In the genomic region with DNA sequence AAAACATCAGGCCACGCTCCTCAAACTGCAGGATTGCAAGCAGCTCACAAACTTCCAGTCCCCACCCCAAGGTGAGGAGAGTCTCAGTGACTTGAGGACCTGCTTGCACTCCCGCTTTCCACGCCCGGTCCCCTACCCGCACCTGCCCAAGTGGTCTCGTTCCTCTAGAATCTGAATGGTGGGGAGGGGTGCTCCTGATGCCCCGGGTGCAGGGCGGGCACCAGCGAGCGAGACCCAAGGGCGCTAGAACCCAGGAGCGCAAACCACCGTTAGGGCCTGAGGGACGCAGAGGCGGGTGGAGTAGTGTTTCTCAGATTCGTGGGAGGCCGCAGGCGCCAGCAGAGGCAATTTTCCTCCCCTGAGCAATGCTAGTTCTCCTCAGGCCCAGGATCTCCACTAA, we compare ENCODE assay signal across 33 cellular contexts. TPM values are rescaled to one million over a fixed set of nuclear protein-coding genes. Genes with fewer than 3 reads are reported as not detected.
"Had no signal": no experiment of that assay in that cellular context is flagged by ENCODE, and none has a peak within 500 bp of the region (broad histone marks: within the 10 kb centered on the region; RNA-seq: fewer than 3 reads in every experiment).

No MANE protein-coding gene starts in this region.

- H3K9me3 Mint-ChIP-seq: activated B cell treated with CpG ODN at 0.5 μM for 24 hours; activated CD4-positive, alpha-beta T cell treated with anti-CD3 and anti-CD28 coated beads, Interleukin-2, amount 10 ng/mL, durations not matched to agents 24 days and 14 days; activated naive CD4-positive, alpha-beta T cell treated with anti-CD3 and anti-CD28 coated beads, Interleukin-2, amount 50 U/mL, for 72 hours; activated naive CD8-positive, alpha-beta T cell treated with anti-CD3 and anti-CD28 coated beads, Interleukin-2, amount 50 U/mL, for 24 hours; activated T-cell treated with anti-CD3 and anti-CD28 coated beads, Interleukin-2, amount 50 U/mL, for 24 hours; T-helper 1 cell treated with Interleukin-12 subunit alpha and Interleukin-12 subunit beta and Interleukin-4 antibody, amounts not matched to agents 30 μg/mL and 1 μg/mL, for 36 hours had no signal

- H3K9me3 ChIP-seq: ascending aorta, body of pancreas had no signal

- DNase-seq: activated B cell treated with CpG ODN at 0.5 μM for 24 hours; activated CD4-positive, alpha-beta T cell treated with anti-CD3 and anti-CD28 coated beads for 1 hour; activated CD4-positive, alpha-beta T cell treated with anti-CD3 and anti-CD28 coated beads, Interleukin-2, amount 10 ng/mL, durations not matched to agents 24 days and 14 days; activated CD4-positive, alpha-beta T cell treated with anti-CD3 and anti-CD28 coated beads, Interleukin-2, amount 50 U/mL, for 48 hours; activated CD8-positive, alpha-beta memory T cell treated with anti-CD3 and anti-CD28 coated beads, Interleukin-2, amount 10 ng/mL, durations not matched to agents 7 days and 5 days; activated effector memory CD4-positive, alpha-beta T cell treated with anti-CD3 and anti-CD28 coated beads, Interleukin-2, amount 50 U/mL, for 16 hours; activated naive CD4-positive, alpha-beta T cell treated with Interleukin-2 at 50 U/mL for 16 hours; activated naive CD8-positive, alpha-beta T cell treated with anti-CD3 and anti-CD28 coated beads, Interleukin-2, amount 50 U/mL, for 24 hours; activated T-cell treated with anti-CD3 and anti-CD28 coated beads, Interleukin-2, amount 50 U/mL, for 24 hours; amniotic stem cell; body of pancreas; NCI-H1092; NCI-H1417; NCI-H1694; NCI-H2029; NCI-H2107; NCI-H2171 treated with DMSO at 0.1 percent for 48 hours; NCI-H226; NCI-H510A; NCI-H82; NK-92 treated with Interleukin-12 subunit alpha and Interleukin-12 subunit beta, amount 100 ng/mL, for 24 hours; OCI-M1; Right ventricle myocardium superior; RPMI8226; T-helper 9 cell had no signal

- H3K4me1 ChIP-seq: ascending aorta, SJSA1 had no signal

- H3K27ac Mint-ChIP-seq: activated B cell treated with CpG ODN at 0.5 μM for 24 hours; activated CD4-positive, alpha-beta T cell treated with anti-CD3 and anti-CD28 coated beads, Interleukin-2, amount 10 ng/mL, durations not matched to agents 24 days and 14 days; activated CD8-positive, alpha-beta memory T cell treated with anti-CD3 and anti-CD28 coated beads, Interleukin-2, amount 10 ng/mL, durations not matched to agents 7 days and 5 days; activated naive CD4-positive, alpha-beta T cell treated with anti-CD3 and anti-CD28 coated beads, Interleukin-2, amount 50 U/mL, for 72 hours; activated naive CD8-positive, alpha-beta T cell treated with anti-CD3 and anti-CD28 coated beads, Interleukin-2, amount 50 U/mL, for 24 hours; activated T-cell treated with anti-CD3 and anti-CD28 coated beads, Interleukin-2, amount 50 U/mL, for 24 hours; T-helper 1 cell treated with Interleukin-12 subunit alpha and Interleukin-12 subunit beta and Interleukin-4 antibody, amounts not matched to agents 30 μg/mL and 1 μg/mL, for 36 hours had no signal

- H3K36me3 ChIP-seq: ascending aorta, SJSA1 had no signal

- H3K4me1 Mint-ChIP-seq: activated B cell treated with CpG ODN at 0.5 μM for 24 hours; activated CD4-positive, alpha-beta T cell treated with anti-CD3 and anti-CD28 coated beads, Interleukin-2, amount 10 ng/mL, durations not matched to agents 24 days and 14 days; activated CD8-positive, alpha-beta memory T cell treated with anti-CD3 and anti-CD28 coated beads, Interleukin-2, amount 10 ng/mL, durations not matched to agents 7 days and 5 days had no signal

- H3K27me3 ChIP-seq: ascending aorta had no signal

- ATAC-seq: activated CD8-positive, alpha-beta memory T cell treated with anti-CD3 and anti-CD28 coated beads, Interleukin-2, amount 10 ng/mL, durations not matched to agents 7 days and 5 days; activated naive CD4-positive, alpha-beta T cell treated with anti-CD3 and anti-CD28 coated beads, Interleukin-2, amount 50 U/mL, for 72 hours; activated naive CD8-positive, alpha-beta T cell treated with anti-CD3 and anti-CD28 coated beads, Interleukin-2, amount 50 U/mL, for 24 hours; body of pancreas; Panc1 had no signal

- H3K4me3 Mint-ChIP-seq: activated B cell treated with CpG ODN at 0.5 μM for 24 hours; activated CD4-positive, alpha-beta T cell treated with anti-CD3 and anti-CD28 coated beads, Interleukin-2, amount 10 ng/mL, durations not matched to agents 24 days and 14 days; activated CD8-positive, alpha-beta memory T cell treated with anti-CD3 and anti-CD28 coated beads, Interleukin-2, amount 10 ng/mL, durations not matched to agents 7 days and 5 days; activated naive CD8-positive, alpha-beta T cell treated with anti-CD3 and anti-CD28 coated beads, Interleukin-2, amount 50 U/mL, for 24 hours; activated T-cell treated with anti-CD3 and anti-CD28 coated beads, Interleukin-2, amount 50 U/mL, for 24 hours; T-helper 1 cell treated with Interleukin-12 subunit alpha and Interleukin-12 subunit beta and Interleukin-4 antibody, amounts not matched to agents 30 μg/mL and 1 μg/mL, for 36 hours had no signal

- H3K9ac ChIP-seq: KMS-11 had no signal

- H3K27ac ChIP-seq: ascending aorta, body of pancreas, KMS-11, SJSA1 had no signal

- H3K4me3 ChIP-seq: ascending aorta, body of pancreas, SJSA1 had no signal

RNA-seq across cellular contexts. Expression of a gene that starts 40.3 kb away (rescaled TPM):
- total RNA-seq: activated B cell treated with CpG ODN at 0.5 μM for 24 hours; activated CD4-positive, alpha-beta T cell treated with anti-CD3 and anti-CD28 coated beads, Interleukin-2, amount 10 ng/mL, durations not matched to agents 24 days and 14 days; activated CD8-positive, alpha-beta memory T cell treated with anti-CD3 and anti-CD28 coated beads, Interleukin-2, amount 10 ng/mL, durations not matched to agents 7 days and 5 days; activated naive CD4-positive, alpha-beta T cell treated with anti-CD3 and anti-CD28 coated beads, Interleukin-2, amount 50 U/mL, for 72 hours; ascending aorta; body of pancreas; bronchial epithelial cell; MCF 10A; Right ventricle myocardium superior; SJSA1 had no signal
